Comparison of ENCODE assay signal across 7 cellular contexts in genomic region chr1:222181191-222181590, GRCh38.
"Had no signal": no experiment of that assay in that cellular context is flagged by ENCODE, and none has a peak within 500 bp of the region (broad histone marks: within the 10 kb centered on the region; RNA-seq: fewer than 3 reads in every experiment).

No MANE protein-coding gene starts in this region.

- H3K4me3 ChIP-seq: GM23338, K562 had no signal

- H3K4me3 Mint-ChIP-seq: GM23338, H9, HFFc6 had no signal

- H3K27ac ChIP-seq: HL-60 had no signal

- ATAC-seq: GM23338, K562 had no signal

- H3K4me2 ChIP-seq: GM23338 had no signal

- DNase-seq: H9, HCEC 1CT, HFFc6, IMR-90 had no signal

- H3K27ac Mint-ChIP-seq: GM23338, H9, HFFc6 had no signal

- H2AFZ ChIP-seq: GM23338 had no signal
